ENCODE assay signal across 16 cellular contexts in the genomic region with DNA sequence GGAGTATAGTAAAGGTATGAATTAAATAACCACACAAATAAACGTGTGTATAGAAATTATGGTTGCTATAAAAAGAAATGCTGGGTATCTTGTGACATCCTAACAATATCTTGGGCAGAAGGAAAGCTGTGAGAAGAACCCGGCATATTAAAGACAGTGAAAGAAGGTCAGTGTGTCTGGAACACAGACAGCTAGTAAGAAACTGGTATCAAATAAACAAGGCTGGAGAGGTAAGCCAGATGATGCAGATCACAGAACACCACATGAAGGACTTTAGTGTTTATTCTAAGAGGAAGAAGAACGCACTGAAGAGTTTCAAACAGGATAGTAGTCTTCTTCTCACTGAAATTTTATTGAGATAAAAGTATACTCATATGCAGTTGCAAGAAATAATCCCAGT.
DNase-seq lines count a peak whose midpoint lies in the region; ATAC-seq and TF ChIP-seq lines count a peak whose summit lies in the region.
"Had no signal": no experiment of that assay in that cellular context is flagged by ENCODE, and none has a peak within 500 bp of the region (broad histone marks: within the 10 kb centered on the region; RNA-seq: fewer than 3 reads in every experiment).

No MANE protein-coding gene starts in this region.

- no peaks in the 10 kb centered on the region for H3K9me3 ChIP-seq in stomach smooth muscle (ENCODE audit: control insufficient read depth in 2 of 2, low read length in 2 of 2)
- H3K9me3 ChIP-seq: A549; BLaER1 treated with 17β-estradiol and CSF1 and Interleukin-3, amounts not matched to agents 10 nM and 100 nM; Caco-2 had no signal

- H3K4me1 Mint-ChIP-seq in activated naive CD8-positive, alpha-beta T cell (ENCODE audit: low read depth): peaks cover 79% of the 10 kb centered on the region
- peaks cover 79% of the 10 kb centered on the region for H3K4me1 Mint-ChIP-seq in activated naive CD8-positive, alpha-beta T cell treated with anti-CD3 and anti-CD28 coated beads, Interleukin-2, amount 50 U/mL, for 24 hours
- peaks cover 43% of the 10 kb centered on the region for H3K4me1 Mint-ChIP-seq in nephron progenitor cell

- TF ChIP-seq CTCF in VCaP (conservative IDR thresholded peaks at IDR 0.05) (no peak), nephron progenitor cell (IDR thresholded peaks at IDR 0.05) (no peak)

- ATAC-seq in activated naive CD8-positive, alpha-beta T cell treated with anti-CD3 and anti-CD28 coated beads, Interleukin-2, amount 50 U/mL, for 24 hours: no peak
- ATAC-seq: A549 had no signal

- peaks cover 55% of the 10 kb centered on the region for H3K4me1 ChIP-seq in stomach smooth muscle (ENCODE audit: control insufficient read depth, insufficient read depth, low read length)

- peaks cover 6 to 14% of the 10 kb centered on the region in 2 donors for H3K36me3 ChIP-seq in stomach smooth muscle (ENCODE audit: control insufficient read depth in 2 of 2, insufficient read depth in 2 of 2, low read length in 2 of 2)

- no peaks in the 10 kb centered on the region for H3K27me3 ChIP-seq in stomach smooth muscle (ENCODE audit: control insufficient read depth in 1 of 2, insufficient read depth in 2 of 2, low read length in 2 of 2)
- H3K27me3 ChIP-seq: BLaER1 treated with 17β-estradiol and CSF1 and Interleukin-3, amounts not matched to agents 10 nM and 100 nM had no signal

- peak overlapping the region; percentile 79 for H3K27ac Mint-ChIP-seq in activated naive CD8-positive, alpha-beta T cell
- H3K27ac Mint-ChIP-seq in activated naive CD8-positive, alpha-beta T cell treated with anti-CD3 and anti-CD28 coated beads, Interleukin-2, amount 50 U/mL, for 24 hours: no peak overlapping the region
- H3K27ac Mint-ChIP-seq in nephron progenitor cell: peak overlapping the region; percentile 5

- peaks cover 30% of the 10 kb centered on the region for H3K36me3 Mint-ChIP-seq in activated naive CD8-positive, alpha-beta T cell
- H3K36me3 Mint-ChIP-seq in activated naive CD8-positive, alpha-beta T cell treated with anti-CD3 and anti-CD28 coated beads, Interleukin-2, amount 50 U/mL, for 24 hours (ENCODE audit: low read depth): peaks cover 64% of the 10 kb centered on the region
- peaks cover 49% of the 10 kb centered on the region for H3K36me3 Mint-ChIP-seq in nephron progenitor cell (ENCODE audit: low read depth)

- no peak overlapping the region for H3K9ac ChIP-seq in stomach smooth muscle (ENCODE audit: low read length in 2 of 2)
- H3K9ac ChIP-seq: BLaER1 treated with 17β-estradiol and CSF1 and Interleukin-3, amounts not matched to agents 10 nM and 100 nM had no signal

- H3K27me3 Mint-ChIP-seq in activated naive CD8-positive, alpha-beta T cell: no peaks in the 10 kb centered on the region
- H3K27me3 Mint-ChIP-seq in activated naive CD8-positive, alpha-beta T cell treated with anti-CD3 and anti-CD28 coated beads, Interleukin-2, amount 50 U/mL, for 24 hours: no peaks in the 10 kb centered on the region
- no peaks in the 10 kb centered on the region for H3K27me3 Mint-ChIP-seq in nephron progenitor cell (ENCODE audit: low read depth, poor library complexity)

- no peaks in the 10 kb centered on the region for H3K9me3 Mint-ChIP-seq in activated naive CD8-positive, alpha-beta T cell (ENCODE audit: low read depth)
- H3K9me3 Mint-ChIP-seq in activated naive CD8-positive, alpha-beta T cell treated with anti-CD3 and anti-CD28 coated beads, Interleukin-2, amount 50 U/mL, for 24 hours: no peaks in the 10 kb centered on the region
- H3K9me3 Mint-ChIP-seq in nephron progenitor cell: no peaks in the 10 kb centered on the region

- DNase-seq in activated naive CD8-positive, alpha-beta T cell treated with anti-CD3 and anti-CD28 coated beads, Interleukin-2, amount 50 U/mL, for 24 hours: no peak
- no peak for DNase-seq in nephron progenitor cell
- no peak for DNase-seq in NCI-H226
- DNase-seq in NCI-H2171 (lab: John Stamatoyannopoulos, UW): no peak
- no peak for DNase-seq in NCI-H510A treated with DMSO at 0.1 percent for 48 hours (lab: John Stamatoyannopoulos, UW)
- DNase-seq: Caco-2, DMS153, MV-4-11, NCI-H1417, NCI-H187 treated with DMSO at 0.1 percent for 48 hours, NCI-H82 had no signal

- no peak overlapping the region for H3K4me3 Mint-ChIP-seq in activated naive CD8-positive, alpha-beta T cell
- H3K4me3 Mint-ChIP-seq in activated naive CD8-positive, alpha-beta T cell treated with anti-CD3 and anti-CD28 coated beads, Interleukin-2, amount 50 U/mL, for 24 hours: no peak overlapping the region
- no peak overlapping the region for H3K4me3 Mint-ChIP-seq in nephron progenitor cell

- no peak overlapping the region for H3K4me3 ChIP-seq in stomach smooth muscle (ENCODE audit: low read length in 2 of 2)
- H3K4me3 ChIP-seq: A549; BLaER1 treated with 17β-estradiol and CSF1 and Interleukin-3, amounts not matched to agents 10 nM and 100 nM had no signal

- H3K27ac ChIP-seq in VCaP: peak overlapping the region; percentile 99; the same call in 1 of the 2 replicates
- peak overlapping the region; percentile 80 for H3K27ac ChIP-seq in stomach smooth muscle (ENCODE audit: low read length)
- H3K27ac ChIP-seq: BLaER1 treated with 17β-estradiol and CSF1 and Interleukin-3, amounts not matched to agents 10 nM and 100 nM had no signal
